8 cellular contexts compared by ENCODE assay signal in the genomic region with DNA sequence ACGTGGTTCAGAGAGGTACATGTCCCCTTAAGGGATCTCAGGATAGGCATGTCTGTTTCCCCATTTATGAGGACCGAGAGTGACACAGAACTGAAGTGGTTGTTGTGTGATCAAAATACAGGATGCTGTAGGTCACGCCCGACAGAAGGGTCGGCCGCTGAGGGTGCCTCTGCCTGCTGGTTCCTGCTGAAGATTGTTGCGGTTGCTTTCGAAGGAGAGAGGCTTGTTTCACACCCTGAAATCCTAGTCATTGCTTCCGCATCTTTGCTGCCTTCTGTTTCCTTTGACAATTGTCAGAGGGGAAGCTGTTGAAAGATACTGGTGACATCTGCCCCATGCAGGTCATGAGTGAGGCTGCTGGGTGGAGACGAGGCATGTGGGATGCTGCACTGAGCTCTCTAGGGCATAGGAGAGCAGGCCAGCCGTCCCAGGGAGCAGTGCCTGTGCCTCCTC. TPM values are rescaled to one million over a fixed set of nuclear protein-coding genes. Genes with fewer than 3 reads are reported as not detected.
A peak's percentile ranks its signal among the peaks of the same experiment; 100 is the strongest.
DNase-seq lines count a peak whose midpoint lies in the region; ATAC-seq and TF ChIP-seq lines count a peak whose summit lies in the region.

No MANE protein-coding gene starts in this region.

- peak; percentile 44 for ATAC-seq in GM18858 (IDR thresholded peaks at IDR 0.05; ENCODE audit: unreplicated experiment)
- peak; percentile 44 for ATAC-seq in HG03469 (IDR thresholded peaks at IDR 0.05; ENCODE audit: unreplicated experiment)
- ATAC-seq in HG02623 (IDR thresholded peaks at IDR 0.05; ENCODE audit: unreplicated experiment) = no peak

- H3K36me3 ChIP-seq in thymus (ENCODE audit: control insufficient read depth, insufficient read depth) = peaks cover 3% of the 10 kb centered on the region

- peak overlapping the region; percentile 22 for H3K27ac ChIP-seq in thymus (ENCODE audit: low read depth)

- intact Hi-C loops in Calu3 (cut with micrococcal nuclease; ENCODE audit: unreplicated experiment) = loop anchor here (5.0 kb wide), 1 partner anchor 33 kb away; a partner anchor contains a TSS

- 54% methylated on average over 11 of the region's 11 CpGs for WGBS in thymus

- no peaks in the 10 kb centered on the region for H3K27me3 ChIP-seq in thymus (ENCODE audit: control insufficient read depth, insufficient read depth)

- no peaks in the 10 kb centered on the region for H3K9me3 ChIP-seq in thymus (ENCODE audit: control insufficient read depth)

- H3K4me1 Mint-ChIP-seq in immature natural killer cell (peaks cover 60 to 67% of the 10 kb centered on the region in 2 donors), Calu3 (ENCODE audit: low read depth, unreplicated experiment) (peaks cover 10% of the 10 kb centered on the region)

- peak; percentile 32 for DNase-seq in activated CD8-positive, alpha-beta memory T cell treated with anti-CD3 and anti-CD28 coated beads, Interleukin-2, amount 50 U/mL, for 1 hour (ENCODE audit: extremely low read depth)
- DNase-seq in immature natural killer cell (peak; percentile 73 to 82 (median 77)), NK-92 (lab: John Stamatoyannopoulos, UW; ENCODE audit: unreplicated experiment) (no peak), Calu3 (no peak)

- H3K27me3 Mint-ChIP-seq in immature natural killer cell (ENCODE audit: low read depth in 3 of 3) (peaks cover 7 to 13% (median 10%) of the 10 kb centered on the region in 3 donors), Calu3 (ENCODE audit: unreplicated experiment) (no peaks in the 10 kb centered on the region)

- BruUV-seq in Calu3 (replicated peaks; lab: Mats Ljungman, UMichigan) = no TSS peak

- CTCF ChIA-PET in Calu3 (lab: Charles Lee) = interaction anchor here (0.9 kb wide), 1 partner anchor 35 kb away, joined by 6 read pairs; no protein-coding TSS in a partner anchor

- H3K9me3 Mint-ChIP-seq in immature natural killer cell (no peaks in the 10 kb centered on the region), Calu3 (ENCODE audit: low read depth, unreplicated experiment) (no peaks in the 10 kb centered on the region)

- H3K4me1 ChIP-seq in thymus (ENCODE audit: control insufficient read depth, insufficient read depth, low read length) = peaks cover 15% of the 10 kb centered on the region

- peak overlapping the region; percentile 90 to 95 (median 94) for H3K27ac Mint-ChIP-seq in immature natural killer cell
- no peak overlapping the region for H3K27ac Mint-ChIP-seq in Calu3 (ENCODE audit: unreplicated experiment)

- peaks cover 0 to 6% (median 4%) of the 10 kb centered on the region in 3 donors for H3K36me3 Mint-ChIP-seq in immature natural killer cell
- H3K36me3 Mint-ChIP-seq in Calu3 (ENCODE audit: insufficient read depth, unreplicated experiment) = peaks cover 19% of the 10 kb centered on the region

- no peak for TF ChIP-seq CTCF in Calu3 (IDR thresholded peaks at IDR 0.05; ENCODE audit: unreplicated experiment)

- H3K4me3 Mint-ChIP-seq in immature natural killer cell (peak overlapping the region; percentile 65 to 83 (median 72)), Calu3 (ENCODE audit: low read depth, unreplicated experiment) (no peak overlapping the region)

- H3K4me3 ChIP-seq in thymus (ENCODE audit: low read length) = no peak overlapping the region

RNA-seq across cellular contexts. Expression of a gene that starts 3.8 kb away (rescaled TPM):
- 10 to 100 TPM in 1 of 3 donors, 1 to 10 TPM in 2; 4.3 to 11.2 (median 6.3) TPM for polyA plus RNA-seq in immature natural killer cell
- 31.1 TPM for polyA plus RNA-seq in thymus
- total RNA-seq in Calu3 (2022) = 66.5 and 74.7 TPM in 2 replicates

RNA-seq across cellular contexts. Expression of a gene that starts 31.5 kb away (rescaled TPM):
- 1,000 to 10,000 TPM in 1 of 3 donors, 100 to 1,000 TPM in 2; 566 to 1,121 (median 751) TPM for polyA plus RNA-seq in immature natural killer cell
- 56.6 TPM for polyA plus RNA-seq in thymus
- 114 and 143 TPM in 2 replicates for total RNA-seq in Calu3 (2022)

RNA-seq across cellular contexts. Expression of a gene that starts 42.9 kb away (rescaled TPM):
- 100 to 1,000 TPM; 208 to 218 (median 212) TPM for polyA plus RNA-seq in immature natural killer cell
- 29.3 TPM for polyA plus RNA-seq in thymus
- 0.21 TPM in 1 of 2 replicates, not detected in the other for total RNA-seq in Calu3 (2022)

Comparison
In these comparisons a context has a peak if more than half of its experiments do, and no peak if none do; other contexts are left out.
1. DNase-seq: peak in activated CD8-positive, alpha-beta memory T cell treated with anti-CD3 and anti-CD28 coated beads, Interleukin-2, amount 50 U/mL, for 1 hour (single experiment) and immature natural killer cell (3 of 3); none in NK-92 (single experiment) and Calu3 (single experiment).